Comparison of ENCODE assay signal across 13 cellular contexts in the genomic region with DNA sequence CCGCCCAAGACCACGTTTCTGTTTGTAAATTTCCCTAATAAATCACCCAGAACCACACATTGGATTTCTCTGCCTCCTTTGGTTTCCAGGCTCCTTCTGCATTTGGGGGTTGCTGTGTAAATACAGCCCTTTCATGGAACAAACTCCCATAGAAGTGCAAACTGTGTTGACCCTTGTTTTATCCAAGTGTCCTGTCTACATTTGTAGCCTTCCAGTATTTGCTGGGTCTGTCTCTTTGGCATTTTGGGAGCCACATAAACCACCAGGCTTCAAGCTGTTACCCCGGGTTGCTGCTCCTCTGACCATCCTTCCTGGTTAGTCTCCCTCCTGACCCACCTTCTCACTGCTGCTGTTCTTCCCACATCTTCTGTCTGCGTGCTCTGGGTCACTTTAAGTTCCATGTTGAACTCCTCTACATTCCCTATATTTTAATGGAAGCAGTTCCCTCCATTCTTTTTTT. TPM values are rescaled to one million over a fixed set of nuclear protein-coding genes. Genes with fewer than 3 reads are reported as not detected.
DNase-seq lines count a peak whose midpoint lies in the region; ATAC-seq and TF ChIP-seq lines count a peak whose summit lies in the region.
"Had no signal": no experiment of that assay in that cellular context is flagged by ENCODE, and none has a peak within 500 bp of the region (broad histone marks: within the 10 kb centered on the region; RNA-seq: fewer than 3 reads in every experiment).

No MANE protein-coding gene starts in this region.

- no peak for TF ChIP-seq CTCF in IMR-90 (conservative IDR thresholded peaks at IDR 0.05; ENCODE audit: low read depth, low read length)
- TF ChIP-seq CTCF in body of pancreas (IDR thresholded peaks at IDR 0.05), result no peak
- TF ChIP-seq CTCF in liver (IDR thresholded peaks at IDR 0.05; ENCODE audit: low read depth, low read length, missing input control), result no peak

- intact Hi-C loops in IMR-90 (cut with micrococcal nuclease), result loop anchor here (1.0 kb wide), 1 partner anchor 24 kb away; no protein-coding TSS in a partner anchor
- intact Hi-C loops in body of pancreas (cut with DNase I), result no loop called here

- peak overlapping the region; percentile 98 for H2AK9ac ChIP-seq in IMR-90 (replicated peaks; ENCODE audit: low read depth, low read length, poor library complexity)

- TF ChIP-seq POLR2A in IMR-90 (IDR thresholded peaks at IDR 0.05; ENCODE audit: low read depth, low read length) (peak; percentile 94), body of pancreas (IDR thresholded peaks at IDR 0.05) (no peak)

- no CpG with 5 or more reads among the region's 4 CpGs for WGBS in IMR-90 (ENCODE audit: extremely low coverage in 2 of 2, insufficient read length in 1 of 2), 2 experiments
- 65 to 76% methylated on average over 4 of the region's 4 CpGs for WGBS in body of pancreas, 2 donors
- WGBS in liver, result 88% methylated on average over 4 of the region's 4 CpGs

- H3K23ac ChIP-seq in IMR-90 (ENCODE audit: low read depth, low read length), result peak overlapping the region; percentile 99

- in situ Hi-C loops in IMR-90 (cut with MboI; ENCODE audit: low sequenced_read_pairs), result no loop called here

- no peaks in the 10 kb centered on the region for H3K36me3 ChIP-seq in IMR-90 (ENCODE audit: control insufficient read depth, insufficient read depth, low read length)
- H3K36me3 ChIP-seq in body of pancreas (replicated peaks in 1 of 2; ENCODE audit: insufficient read depth in 1 of 2, low read depth in 2 of 2), result no peaks in the 10 kb centered on the region
- no peaks in the 10 kb centered on the region for H3K36me3 ChIP-seq in liver (ENCODE audit: control insufficient read depth in 4 of 4, insufficient read depth in 3 of 4, low read depth in 1 of 4, low read length in 3 of 4)

- peak overlapping the region; percentile 99 for H4K8ac ChIP-seq in IMR-90 (ENCODE audit: low read depth in 2 of 2, low read length in 2 of 2)

- peak overlapping the region; percentile 100 for H3K4ac ChIP-seq in IMR-90 (ENCODE audit: low read depth, low read length)

- 0 out of 2 replicates have a peak, but pooled peaks cover 3% of the 10 kb centered on the region for H3K9me3 ChIP-seq in IMR-90 (ENCODE audit: control insufficient read depth, insufficient read depth, low read length)
- no peaks in the 10 kb centered on the region for H3K9me3 ChIP-seq in body of pancreas
- H3K9me3 ChIP-seq in liver (ENCODE audit: control insufficient read depth in 4 of 4, low read length in 3 of 4), result no peaks in the 10 kb centered on the region

- no peak overlapping the region for H3K4me3 Mint-ChIP-seq in immature natural killer cell

- no peak overlapping the region for H3K27ac Mint-ChIP-seq in immature natural killer cell

- H3K56ac ChIP-seq in IMR-90 (ENCODE audit: extremely low read depth, insufficient read depth, low read length), result peak overlapping the region; percentile 99

- H2BK15ac ChIP-seq in IMR-90 (ENCODE audit: low read depth, low read length), result peak overlapping the region; percentile 99

- peaks cover 26% of the 10 kb centered on the region for H3K4me1 ChIP-seq in IMR-90 (ENCODE audit: control insufficient read depth, insufficient read depth, low read length)
- peaks cover 19% of the 10 kb centered on the region for H3K4me1 ChIP-seq in body of pancreas
- no peaks in the 10 kb centered on the region for H3K4me1 ChIP-seq in liver (ENCODE audit: control insufficient read depth in 4 of 4, insufficient read depth in 4 of 4, low read length in 3 of 4)
- H3K4me1 ChIP-seq: parathyroid adenoma had no signal

- no peaks in the 10 kb centered on the region for H3K4me1 Mint-ChIP-seq in immature natural killer cell

- no peaks in the 10 kb centered on the region for H3K36me3 Mint-ChIP-seq in immature natural killer cell

- H3K79me1 ChIP-seq in IMR-90 (ENCODE audit: low read depth in 1 of 2, low read length in 2 of 2), result peaks cover 6 to 34% of the 10 kb centered on the region in 2 experiments; a peak in 3 of 4 replicates

- H3K27me3 Mint-ChIP-seq in immature natural killer cell (ENCODE audit: low read depth in 3 of 3), result peaks cover 0 to 14% (median 6%) of the 10 kb centered on the region in 3 donors

- ATAC-seq in IMR-90 (ENCODE audit: low read depth) (peak; percentile 30; the same call in 1 of the 2 replicates), body of pancreas (no peak), HG02571 (IDR thresholded peaks at IDR 0.05; ENCODE audit: unreplicated experiment) (no peak)

- peak overlapping the region; percentile 100 for H2BK20ac ChIP-seq in IMR-90 (ENCODE audit: low read depth, low read length)

- peak overlapping the region; percentile 71 for H3K4me2 ChIP-seq in IMR-90 (ENCODE audit: low read depth, low read length)

- peak overlapping the region; percentile 99 for H3K18ac ChIP-seq in IMR-90 (ENCODE audit: low read depth, low read length)

- H2AK5ac ChIP-seq in IMR-90 (ENCODE audit: low read depth, low read length), result peak overlapping the region; percentile 100

- peaks cover 3% of the 10 kb centered on the region; the same call in 1 of the 2 replicates for H3K9me1 ChIP-seq in IMR-90 (ENCODE audit: insufficient read depth, low read length)

- H3K4me3 ChIP-seq in IMR-90 (ENCODE audit: insufficient read depth, low read depth, low read length) (no peak overlapping the region), body of pancreas (no peak overlapping the region), liver (ENCODE audit: low read depth in 1 of 3, low read length in 3 of 3) (no peak overlapping the region)

- H2AFZ ChIP-seq in IMR-90 (replicated peaks; ENCODE audit: low read length, poor library complexity), result peak overlapping the region; percentile 85
- H2AFZ ChIP-seq: parathyroid adenoma had no signal

- H3K27ac ChIP-seq in IMR-90 (ENCODE audit: insufficient read depth, low read length) (peak overlapping the region; percentile 100), body of pancreas (peak overlapping the region in 3 of 4 donors; percentile 38 to 79 (median 77)), liver (ENCODE audit: low read depth in 1 of 2, low read length in 2 of 2) (peak overlapping the region; percentile 20 to 35), temporal lobe (ENCODE audit: low read depth, low read length) (peak overlapping the region; percentile 50)
- H3K27ac ChIP-seq: parathyroid adenoma had no signal

- no peak for TF ChIP-seq RAD21 in IMR-90 (IDR thresholded peaks at IDR 0.05; ENCODE audit: low read length)
- no peak for TF ChIP-seq RAD21 in liver (IDR thresholded peaks at IDR 0.05)

- peak overlapping the region; percentile 100 for H2BK120ac ChIP-seq in IMR-90 (ENCODE audit: low read depth, low read length)

- POLR2A ChIA-PET in IMR-90 (lab: Charles Lee; ENCODE audit: unreplicated experiment), result no interaction called here

- no peaks in the 10 kb centered on the region for H4K20me1 ChIP-seq in IMR-90 (ENCODE audit: insufficient read depth, low read length)

- CTCF ChIA-PET in IMR-90 (lab: Yijun Ruan, JAX), result interaction anchor here (0.6 to 0.7 kb wide), 2 partner anchors 18 to 56 kb away, joined by 3 read pairs; no protein-coding TSS in a partner anchor

- H4K91ac ChIP-seq in IMR-90 (ENCODE audit: insufficient read depth, low read depth, low read length), result peak overlapping the region; percentile 100

- DNase-seq in IMR-90, result no peak
- no peak for DNase-seq in body of pancreas
- no peak for DNase-seq in NCI-H1417 (lab: John Stamatoyannopoulos, UW)
- no peak for DNase-seq in immature natural killer cell
- DNase-seq in NCI-H128 (lab: John Stamatoyannopoulos, UW; ENCODE audit: unreplicated experiment), result no peak
- DNase-seq: islet precursor cell; NCI-H1694; NK-92 treated with Interleukin-12 subunit alpha and Interleukin-12 subunit beta, amount 100 ng/mL, for 24 hours; T-helper 2 cell had no signal

- H3K27me3 ChIP-seq in IMR-90 (ENCODE audit: control insufficient read depth, insufficient read depth, low read length) (no peaks in the 10 kb centered on the region), body of pancreas (no peaks in the 10 kb centered on the region), liver (ENCODE audit: control insufficient read depth in 4 of 4, insufficient read depth in 4 of 4, low read length in 3 of 4) (no peaks in the 10 kb centered on the region)

- peak overlapping the region; percentile 99 for H4K5ac ChIP-seq in IMR-90 (ENCODE audit: low read depth, low read length)

- H3K14ac ChIP-seq in IMR-90 (replicated peaks; ENCODE audit: low read depth, low read length), result peak overlapping the region; percentile 99

- dilution Hi-C loops in IMR-90 (cut with HindIII; ENCODE audit: low sequenced_read_pairs, unreplicated experiment), result no loop called here

- BruUV-seq in IMR-90 (replicated peaks; lab: Mats Ljungman, UMichigan), result TSS peak; percentile 99

- H3K9ac ChIP-seq in IMR-90 (ENCODE audit: low read depth, low read length) (peak overlapping the region; percentile 99), liver (ENCODE audit: low read depth in 1 of 2, low read length in 2 of 2) (no peak overlapping the region)
- H3K9ac ChIP-seq: parathyroid adenoma had no signal

- no peaks in the 10 kb centered on the region for H3K9me3 Mint-ChIP-seq in immature natural killer cell

- peak overlapping the region; percentile 100 for H2BK5ac ChIP-seq in IMR-90 (ENCODE audit: low read depth, low read length, poor library complexity, severe bottlenecking)

TF ChIP-seq in IMR-90, 13 proteins besides CTCF, POLR2A, EP300 and RAD21:
- no peak for TF ChIP-seq RCOR1 (IDR thresholded peaks at IDR 0.05; ENCODE audit: insufficient replicate concordance, low read length)
- TF ChIP-seq CHD1 (IDR thresholded peaks at IDR 0.05; ENCODE audit: low read depth, low read length), result peak; percentile 73; the same call in 1 of the 2 replicates
TF ChIP-seq in IMR-90: peak in this region for 1.

TF ChIP-seq in liver, 16 proteins besides CTCF, POLR2A, EP300 and RAD21 (continues in another document):
- no peak for TF ChIP-seq EGR1 (IDR thresholded peaks at IDR 0.05; ENCODE audit: low read depth in 2 of 2)

RNA-seq across cellular contexts. Expression of gene MTHFD1L, which starts 7.6 kb away (rescaled TPM):
- total RNA-seq in IMR-90 (2012; rRNA removed) (53.2 and 53.9 TPM in 2 replicates), body of pancreas (10 to 100 TPM; 13.0 to 19.1 TPM), liver (1 to 10 TPM; 3.5 to 7.7 TPM), temporal lobe (10.3 TPM)
- polyA plus RNA-seq in IMR-90 (2012; rRNA removed) (39.0 and 43.5 TPM in 2 replicates), liver (1 to 10 TPM; 2.0 to 2.1 TPM), immature natural killer cell (1 to 10 TPM in 2 of 3 donors, under 1 TPM in 1; 0.79 to 1.8 (median 1.6) TPM)
- polyA plus RNA-seq in IMR-90 (2012; cell fraction: cytosol; rRNA removed), result 21.0 and 28.9 TPM in 2 replicates
- polyA plus RNA-seq in IMR-90 (2012; cell fraction: nucleus; rRNA removed; ENCODE audit: low replicate concordance), result 25.2 and 89.7 TPM in 2 replicates

Comparison
In these comparisons a context has a peak if more than half of its experiments do, and no peak if none do; other contexts are left out.
1. H3K27ac ChIP-seq: peak in every context shown above with its lines; median percentile 100 in IMR-90; 77 in body of pancreas; 50 in temporal lobe; 28 in liver.